ENCODE assay signal across 20 cellular contexts in genomic region chr2:230999477-230999876, GRCh38. TPM values are rescaled to one million over a fixed set of nuclear protein-coding genes. Genes with fewer than 3 reads are reported as not detected.
DNase-seq lines count a peak whose midpoint lies in the region; ATAC-seq, FAIRE-seq and TF ChIP-seq lines count a peak whose summit lies in the region.
"Had no signal": no experiment of that assay in that cellular context is flagged by ENCODE, and none has a peak within 500 bp of the region (broad histone marks: within the 10 kb centered on the region; RNA-seq: fewer than 3 reads in every experiment).

No MANE protein-coding gene starts in this region.

- ATAC-seq in right lobe of liver, result peak; percentile 90 to 96 (median 92)
- no peak for ATAC-seq in stimulated activated effector memory CD8-positive, alpha-beta T cell treated with anti-CD3 and anti-CD28 coated beads, Interleukin-12 subunit alpha, Interleukin-12 subunit beta, amount 100 ng/mL, for 72 hours
- ATAC-seq in HG03442 (IDR thresholded peaks at IDR 0.05; ENCODE audit: unreplicated experiment), result no peak
- no peak for ATAC-seq in HG03565 (IDR thresholded peaks at IDR 0.05; ENCODE audit: unreplicated experiment)

- H3K4me2 ChIP-seq in H1 (ENCODE audit: insufficient read depth in 1 of 2, low read depth in 2 of 2, low read length in 2 of 2), result no peak overlapping the region

- no peak overlapping the region for H2BK15ac ChIP-seq in H1 (ENCODE audit: low read length)

- TF ChIP-seq CTCF in H1 (IDR thresholded peaks at IDR 0.05; ENCODE audit: control extremely low read depth in 1 of 3, insufficient read depth in 1 of 3, low read depth in 1 of 3, low read length in 3 of 3) (no peak), right lobe of liver (IDR thresholded peaks at IDR 0.05) (peak; percentile 22 to 48 (median 34))

- no peak overlapping the region for H2BK12ac ChIP-seq in H1 (ENCODE audit: low read depth, low read length)

- H4K91ac ChIP-seq in H1 (replicated peaks; ENCODE audit: insufficient read length, low read length), result no peak overlapping the region

- no peaks in the 10 kb centered on the region for H3K79me1 ChIP-seq in H1 (ENCODE audit: low read depth, low read length)

- CTCF ChIA-PET in H1 (lab: Charles Lee; ENCODE audit: partially characterized antibody), result interaction anchor here (0.7 to 2.3 kb wide), 12 partner anchors 8 to 175 kb away, joined by 3 to 15 read pairs (median 5); no protein-coding TSS in a partner anchor

- H3K9me3 Mint-ChIP-seq in stimulated activated effector memory CD8-positive, alpha-beta T cell treated with anti-CD3 and anti-CD28 coated beads, Interleukin-12 subunit alpha, Interleukin-12 subunit beta, amount 100 ng/mL, for 72 hours, result peaks cover 2% of the 10 kb centered on the region

- H4K20me1 ChIP-seq in H1 (replicated peaks in 1 of 2; ENCODE audit: control insufficient read depth in 1 of 2, insufficient read depth in 2 of 2, low read length in 2 of 2), result no peaks in the 10 kb centered on the region

- no peak overlapping the region for H4K5ac ChIP-seq in H1 (ENCODE audit: insufficient read length, low read depth, low read length)

- DNase-seq in SK-MEL-5 (ENCODE audit: low read depth, low spot score) (peak; percentile 33), H1 (ENCODE audit: low read depth in 1 of 2, low spot score in 2 of 2) (no peak), right lobe of liver (no peak)
- no peak for DNase-seq in stimulated activated effector memory CD8-positive, alpha-beta T cell treated with anti-CD3 and anti-CD28 coated beads, Interleukin-12 subunit alpha, Interleukin-12 subunit beta, amount 100 ng/mL, for 72 hours (ENCODE audit: low spot score in 2 of 2)
- DNase-seq: ACHN; BE2C; C1 segment of cervical spinal cord; CD4-positive, CD25-positive, alpha-beta regulatory T cell; CD8-positive, alpha-beta memory T cell; COR-L47; DMS79; GF-D8; GOT3; KBM-7 had no signal

- no peak overlapping the region for H3K14ac ChIP-seq in H1 (ENCODE audit: insufficient read length)

- no peak overlapping the region for H3K4me3 Mint-ChIP-seq in stimulated activated effector memory CD8-positive, alpha-beta T cell treated with anti-CD3 and anti-CD28 coated beads, Interleukin-12 subunit alpha, Interleukin-12 subunit beta, amount 100 ng/mL, for 72 hours
- H3K4me3 Mint-ChIP-seq: CD4-positive, CD25-positive, alpha-beta regulatory T cell; CD8-positive, alpha-beta memory T cell; IgD-negative memory B cell had no signal

- TF ChIP-seq RAD21 in H1 (IDR thresholded peaks at IDR 0.05 in 1 of 2, conservative IDR thresholded peaks at IDR 0.05 in 1 of 2; ENCODE audit: low read depth in 2 of 2, low read length in 2 of 2), result no peak

- no peak overlapping the region for H2AK5ac ChIP-seq in H1 (ENCODE audit: low read depth, low read length)

- H3K27ac Mint-ChIP-seq in stimulated activated effector memory CD8-positive, alpha-beta T cell treated with anti-CD3 and anti-CD28 coated beads, Interleukin-12 subunit alpha, Interleukin-12 subunit beta, amount 100 ng/mL, for 72 hours, result no peak overlapping the region
- H3K27ac Mint-ChIP-seq: CD4-positive, CD25-positive, alpha-beta regulatory T cell; CD8-positive, alpha-beta memory T cell; IgD-negative memory B cell had no signal

- H3K23ac ChIP-seq in H1 (ENCODE audit: insufficient read length), result no peak overlapping the region

- H3K18ac ChIP-seq in H1 (ENCODE audit: extremely low read depth, low read length), result no peak overlapping the region

- no peaks in the 10 kb centered on the region for H3K36me3 Mint-ChIP-seq in stimulated activated effector memory CD8-positive, alpha-beta T cell treated with anti-CD3 and anti-CD28 coated beads, Interleukin-12 subunit alpha, Interleukin-12 subunit beta, amount 100 ng/mL, for 72 hours
- H3K36me3 Mint-ChIP-seq: CD4-positive, CD25-positive, alpha-beta regulatory T cell; IgD-negative memory B cell had no signal

- no peak overlapping the region for H3K9ac ChIP-seq in H1 (replicated peaks in 1 of 4; ENCODE audit: extremely low read depth in 1 of 4, low read depth in 3 of 4, low read length in 3 of 4)

- POLR2A ChIA-PET in H1 (lab: Charles Lee; ENCODE audit: partially characterized antibody), result interaction anchor here (1.5 kb wide), 1 partner anchor 9 kb away, joined by 4 read pairs; no protein-coding TSS in a partner anchor

- no peak overlapping the region for H3K4me3 ChIP-seq in H1 (ENCODE audit: extremely low read depth in 1 of 4, insufficient read depth in 2 of 4, low read depth in 3 of 4, low read length in 4 of 4)
- H3K4me3 ChIP-seq in right lobe of liver, result no peak overlapping the region
- H3K4me3 ChIP-seq: HAP-1 had no signal

- H3K27ac ChIP-seq in H1 (ENCODE audit: low read depth, low read length) (no peak overlapping the region), right lobe of liver (no peak overlapping the region)

- no peak overlapping the region for H3K4ac ChIP-seq in H1 (replicated peaks; ENCODE audit: insufficient read length, low read depth, low read length)

- no peak for FAIRE-seq in H1 (lab: Jason Lieb, UNC)
- FAIRE-seq: A204.1 had no signal

- H4K8ac ChIP-seq in H1 (ENCODE audit: extremely low read depth, insufficient read depth, low read length), result no peak overlapping the region

- no peaks in the 10 kb centered on the region for H3K4me1 Mint-ChIP-seq in stimulated activated effector memory CD8-positive, alpha-beta T cell treated with anti-CD3 and anti-CD28 coated beads, Interleukin-12 subunit alpha, Interleukin-12 subunit beta, amount 100 ng/mL, for 72 hours
- H3K4me1 Mint-ChIP-seq: CD4-positive, CD25-positive, alpha-beta regulatory T cell; CD8-positive, alpha-beta memory T cell; IgD-negative memory B cell had no signal

- TF ChIP-seq EP300 in H1 (IDR thresholded peaks at IDR 0.05; ENCODE audit: borderline replicate concordance in 1 of 2, low read depth in 2 of 2, low read length in 2 of 2), result no peak

- intact Hi-C loops in right lobe of liver (cut with DNase I), result no loop called here

- no peaks in the 10 kb centered on the region for H3K36me3 ChIP-seq in H1 (ENCODE audit: control insufficient read depth in 2 of 4, insufficient read depth in 4 of 4, low read length in 3 of 4)
- no peaks in the 10 kb centered on the region for H3K36me3 ChIP-seq in right lobe of liver
- H3K36me3 ChIP-seq: BE2C, HAP-1 had no signal

- H2AFZ ChIP-seq in H1 (ENCODE audit: low read length), result no peak overlapping the region

- H3K56ac ChIP-seq in H1 (replicated peaks; ENCODE audit: insufficient read length, low read depth, low read length), result no peak overlapping the region

- in situ Hi-C loops in SK-MEL-5 (cut with HindIII; ENCODE audit: low pct_unique_long_range_greater_than_20kb, low sequenced_read_pairs), result no loop called here

- H3K9me3 ChIP-seq in H1 (ENCODE audit: insufficient read depth in 2 of 2, low read depth in 1 of 2, low read length in 1 of 2) (no peaks in the 10 kb centered on the region), right lobe of liver (no peaks in the 10 kb centered on the region)
- H3K9me3 ChIP-seq: BE2C, HAP-1 had no signal

- H3K4me1 ChIP-seq in H1 (replicated peaks in 1 of 4; ENCODE audit: control insufficient read depth in 3 of 4, insufficient read depth in 4 of 4, low read length in 3 of 4) (no peaks in the 10 kb centered on the region; a peak in 2 of 7 replicates), right lobe of liver (peaks cover 0 to 5% (median 0%) of the 10 kb centered on the region in 4 donors)
- H3K4me1 ChIP-seq: BE2C, HAP-1 had no signal

- H2BK5ac ChIP-seq in H1 (ENCODE audit: low read depth, low read length), result no peak overlapping the region

- H3K27me3 ChIP-seq in H1 (replicated peaks in 1 of 4; ENCODE audit: control insufficient read depth in 3 of 4, extremely low read depth in 1 of 4, insufficient read depth in 3 of 4, low read length in 3 of 4), result peaks cover 0 to 6% (median 3%) of the 10 kb centered on the region in 4 experiments; a peak in 3 of 7 replicates
- no peaks in the 10 kb centered on the region for H3K27me3 ChIP-seq in right lobe of liver

- WGBS in H1 (ENCODE audit: extremely low coverage in 1 of 2, insufficient coverage in 1 of 2, insufficient read length in 1 of 2, insufficient replicate concordance in 2 of 2, low coverage in 1 of 2, low lambda C conversion rate in 2 of 2, missing lambda C conversion rate in 1 of 2), 2 experiments, result 81% methylated on average over 4 of the region's 4 CpGs; no CpG with 5 or more reads in 1 of the 2 experiments
- 23% methylated on average over 4 of the region's 4 CpGs for WGBS in right lobe of liver (ENCODE audit: insufficient coverage, low coverage, low lambda C conversion rate, missing lambda C conversion rate)

- H2BK120ac ChIP-seq in H1 (replicated peaks; ENCODE audit: low read depth, low read length), result no peak overlapping the region

- H2BK20ac ChIP-seq in H1 (ENCODE audit: low read length), result 0 out of 2 replicates have a peak overlapping the region, but pooled peaks have one; percentile 57

- no peaks in the 10 kb centered on the region for H3K23me2 ChIP-seq in H1 (ENCODE audit: low read depth, low read length)

- no peak for TF ChIP-seq POLR2A in H1 (IDR thresholded peaks at IDR 0.05; ENCODE audit: control extremely low read depth in 1 of 2, low read depth in 2 of 2, low read length in 2 of 2)
- TF ChIP-seq POLR2A in right lobe of liver (IDR thresholded peaks at IDR 0.05), result no peak

- no peaks in the 10 kb centered on the region for H3K79me2 ChIP-seq in H1 (ENCODE audit: control insufficient read depth in 1 of 2, insufficient read depth in 2 of 2, low read length in 2 of 2)

RNA-seq across cellular contexts. Expression of gene SPATA3, which starts 3.6 kb away (rescaled TPM):
- total RNA-seq in SK-MEL-5 (2014; rRNA removed; shearing (Covaris generic)), result not detected in 2 replicates
- polyA plus RNA-seq in SK-MEL-5 (2015; cell fraction: cytosol; rRNA removed), result not detected in 2 replicates
- polyA plus RNA-seq in SK-MEL-5 (2015; cell fraction: nucleus; rRNA removed), result not detected in 2 replicates
- total RNA-seq in H1 (2021; fragmentation: NEBNext Ultra II Directional; extraction: Animal tissue kit (Norgen Biotek cat#: 25700)), result not detected in 2 replicates
- polyA plus RNA-seq in H1 (2011; rRNA removed), result not detected in 2 replicates
- polyA plus RNA-seq in H1 (2011; cell fraction: cytosol; rRNA removed), result not detected
- polyA plus RNA-seq in H1 (2011; cell fraction: nucleus; rRNA removed), result not detected
- not detected in 4 replicates for polyA plus RNA-seq in H1 (2012, experiment 1 of 2)
- not detected for polyA plus RNA-seq in H1 (2012, experiment 2 of 2)
- polyA plus RNA-seq in H1 (2013, experiment 1 of 2), result not detected
- not detected for polyA plus RNA-seq in H1 (2013, experiment 2 of 2)
- not detected in 2 replicates for polyA minus RNA-seq in H1 (2011; rRNA and poly(A)+ RNA removed)
- polyA minus RNA-seq in H1 (2011; cell fraction: cytosol; rRNA and poly(A)+ RNA removed), result not detected
- not detected for polyA minus RNA-seq in H1 (2011; cell fraction: nucleus; rRNA and poly(A)+ RNA removed)
- not detected for total RNA-seq in right lobe of liver
- total RNA-seq: Daoy had no signal
- polyA plus RNA-seq: CD4-positive, CD25-positive, alpha-beta regulatory T cell; CD8-positive, alpha-beta memory T cell; IgD-negative memory B cell had no signal

RNA-seq across cellular contexts. Expression of gene C2orf72, which starts 37.8 kb away (rescaled TPM):
- total RNA-seq in SK-MEL-5 (2014; rRNA removed; shearing (Covaris generic)), result 2.0 and 3.8 TPM in 2 replicates
- polyA plus RNA-seq in SK-MEL-5 (2015; cell fraction: cytosol; rRNA removed), result 1.2 and 2.3 TPM in 2 replicates
- polyA plus RNA-seq in SK-MEL-5 (2015; cell fraction: nucleus; rRNA removed), result 0.33 and 12.6 TPM in 2 replicates
- 0.71 and 1.1 TPM in 2 replicates for total RNA-seq in H1 (2021; fragmentation: NEBNext Ultra II Directional; extraction: Animal tissue kit (Norgen Biotek cat#: 25700))
- 1.7 and 2.6 TPM in 2 replicates for polyA plus RNA-seq in H1 (2011; rRNA removed)
- polyA plus RNA-seq in H1 (2011; cell fraction: cytosol; rRNA removed), result 3.8 TPM
- polyA plus RNA-seq in H1 (2011; cell fraction: nucleus; rRNA removed), result 6.2 TPM
- polyA plus RNA-seq in H1 (2012, experiment 1 of 2), result 1.6 to 2.1 TPM (median 1.9 TPM) in 4 replicates
- polyA plus RNA-seq in H1 (2012, experiment 2 of 2), result 1.8 TPM
- polyA plus RNA-seq in H1 (2013, experiment 1 of 2), result 0.93 TPM
- 0.68 TPM for polyA plus RNA-seq in H1 (2013, experiment 2 of 2)
- polyA minus RNA-seq in H1 (2011; rRNA and poly(A)+ RNA removed), result 1.9 and 2.1 TPM in 2 replicates
- 0.73 TPM for polyA minus RNA-seq in H1 (2011; cell fraction: cytosol; rRNA and poly(A)+ RNA removed)
- polyA minus RNA-seq in H1 (2011; cell fraction: nucleus; rRNA and poly(A)+ RNA removed), result 1.1 TPM
- total RNA-seq in right lobe of liver, result 100 to 1,000 TPM in 2 of 6 experiments, 10 to 100 TPM in 4; 76.0 to 167 (median 85.9) TPM
- total RNA-seq: CD4-positive, CD25-positive, alpha-beta regulatory T cell had no signal
- polyA plus RNA-seq: CD4-positive, CD25-positive, alpha-beta regulatory T cell; CD8-positive, alpha-beta memory T cell; IgD-negative memory B cell had no signal

RNA-seq across cellular contexts. Expression of gene PSMD1, which starts 57.2 kb away (rescaled TPM):
- total RNA-seq in SK-MEL-5 (2014; rRNA removed; shearing (Covaris generic)), result 108 and 114 TPM in 2 replicates
- 83.3 and 95.4 TPM in 2 replicates for polyA plus RNA-seq in SK-MEL-5 (2015; cell fraction: cytosol; rRNA removed)
- polyA plus RNA-seq in SK-MEL-5 (2015; cell fraction: nucleus; rRNA removed), result 86.2 and 101 TPM in 2 replicates
- total RNA-seq in H1 (2021; fragmentation: NEBNext Ultra II Directional; extraction: Animal tissue kit (Norgen Biotek cat#: 25700)), result 170 and 179 TPM in 2 replicates
- polyA plus RNA-seq in H1 (2011; rRNA removed), result 155 and 272 TPM in 2 replicates
- polyA plus RNA-seq in H1 (2011; cell fraction: cytosol; rRNA removed), result 163 TPM
- polyA plus RNA-seq in H1 (2011; cell fraction: nucleus; rRNA removed), result 137 TPM
- 141 to 202 TPM (median 158 TPM) in 4 replicates for polyA plus RNA-seq in H1 (2012, experiment 1 of 2)
- 10.1 TPM for polyA plus RNA-seq in H1 (2012, experiment 2 of 2)
- polyA plus RNA-seq in H1 (2013, experiment 1 of 2), result 150 TPM
- polyA plus RNA-seq in H1 (2013, experiment 2 of 2), result 147 TPM
- 561 and 633 TPM in 2 replicates for polyA minus RNA-seq in H1 (2011; rRNA and poly(A)+ RNA removed)
- polyA minus RNA-seq in H1 (2011; cell fraction: cytosol; rRNA and poly(A)+ RNA removed), result 110 TPM
- polyA minus RNA-seq in H1 (2011; cell fraction: nucleus; rRNA and poly(A)+ RNA removed), result 140 TPM
- 10 to 100 TPM; 46.4 to 62.3 (median 55.5) TPM for total RNA-seq in right lobe of liver

Comparison
In these comparisons a context has a peak if more than half of its experiments do, and no peak if none do; other contexts are left out.
1. CTCF ChIP-seq: peak in right lobe of liver (4 of 4); none in H1 (0 of 3).
2. ATAC-seq: peak in right lobe of liver (4 of 4); none in stimulated activated effector memory CD8-positive, alpha-beta T cell treated with anti-CD3 and anti-CD28 coated beads, Interleukin-12 subunit alpha, Interleukin-12 subunit beta, amount 100 ng/mL, for 72 hours (single experiment), HG03442 (single experiment) and HG03565 (single experiment).
3. RNA of gene C2orf72, which starts 37.8 kb away (total RNA-seq): 76.0 to 167 TPM in right lobe of liver; 2.0 to 3.8 TPM in SK-MEL-5 and 0.71 to 1.1 TPM in H1; every median in the first group is over 10 times any median in the second.